ENCODE assay signal across 1 cellular context in the genomic region with DNA sequence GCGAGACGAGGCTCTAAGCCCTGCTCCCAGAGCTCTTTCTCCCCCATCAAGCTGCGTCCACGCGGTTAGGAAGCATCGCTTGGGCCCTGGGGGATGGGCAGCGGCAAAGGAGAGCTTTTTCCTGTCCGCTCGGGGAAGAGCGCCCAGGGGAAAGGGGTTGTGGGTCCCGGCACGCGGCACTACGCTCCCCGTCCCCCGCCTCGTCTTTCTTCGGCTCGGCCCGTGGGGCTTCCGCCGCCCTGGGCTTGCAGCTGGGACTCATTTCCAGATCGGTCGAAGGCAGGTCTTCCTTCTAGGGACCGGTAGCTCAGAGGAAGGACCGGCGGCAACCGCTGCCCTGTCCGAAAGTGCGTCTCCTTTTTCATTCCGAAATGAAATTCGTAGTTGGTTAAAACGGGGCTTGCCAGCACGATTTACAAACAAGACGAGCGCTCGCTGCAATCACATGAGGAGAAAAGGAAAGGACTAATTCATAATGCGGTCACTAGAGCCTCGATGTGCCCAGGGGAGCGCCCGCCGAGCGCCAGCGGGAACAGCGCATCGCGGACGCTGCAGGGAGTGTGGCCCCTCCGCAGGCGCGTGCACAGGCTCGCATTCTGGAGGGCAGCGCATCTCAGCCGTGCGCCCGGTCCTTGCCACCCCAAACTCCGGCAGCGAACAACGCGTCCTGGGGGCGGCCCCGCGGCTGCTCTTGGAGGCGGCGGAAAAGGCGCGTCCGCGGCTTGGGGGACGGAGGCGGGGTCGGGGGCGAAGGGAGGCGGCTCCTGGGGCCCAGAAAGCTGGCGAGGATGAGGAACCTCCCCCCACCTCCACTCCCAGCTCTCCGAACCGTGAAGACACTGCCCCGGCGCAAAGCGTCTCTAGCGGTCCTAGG.
A peak's percentile ranks its signal among the peaks of the same experiment; 100 is the strongest.
TF ChIP-seq lines count a peak whose summit lies in the region.

No MANE protein-coding gene starts in this region.

TF ChIP-seq in K562, 482 proteins besides CTCF, POLR2A, EP300 and RAD21 (continued from another document and continues in another):
- TF ChIP-seq, protein P1, sequence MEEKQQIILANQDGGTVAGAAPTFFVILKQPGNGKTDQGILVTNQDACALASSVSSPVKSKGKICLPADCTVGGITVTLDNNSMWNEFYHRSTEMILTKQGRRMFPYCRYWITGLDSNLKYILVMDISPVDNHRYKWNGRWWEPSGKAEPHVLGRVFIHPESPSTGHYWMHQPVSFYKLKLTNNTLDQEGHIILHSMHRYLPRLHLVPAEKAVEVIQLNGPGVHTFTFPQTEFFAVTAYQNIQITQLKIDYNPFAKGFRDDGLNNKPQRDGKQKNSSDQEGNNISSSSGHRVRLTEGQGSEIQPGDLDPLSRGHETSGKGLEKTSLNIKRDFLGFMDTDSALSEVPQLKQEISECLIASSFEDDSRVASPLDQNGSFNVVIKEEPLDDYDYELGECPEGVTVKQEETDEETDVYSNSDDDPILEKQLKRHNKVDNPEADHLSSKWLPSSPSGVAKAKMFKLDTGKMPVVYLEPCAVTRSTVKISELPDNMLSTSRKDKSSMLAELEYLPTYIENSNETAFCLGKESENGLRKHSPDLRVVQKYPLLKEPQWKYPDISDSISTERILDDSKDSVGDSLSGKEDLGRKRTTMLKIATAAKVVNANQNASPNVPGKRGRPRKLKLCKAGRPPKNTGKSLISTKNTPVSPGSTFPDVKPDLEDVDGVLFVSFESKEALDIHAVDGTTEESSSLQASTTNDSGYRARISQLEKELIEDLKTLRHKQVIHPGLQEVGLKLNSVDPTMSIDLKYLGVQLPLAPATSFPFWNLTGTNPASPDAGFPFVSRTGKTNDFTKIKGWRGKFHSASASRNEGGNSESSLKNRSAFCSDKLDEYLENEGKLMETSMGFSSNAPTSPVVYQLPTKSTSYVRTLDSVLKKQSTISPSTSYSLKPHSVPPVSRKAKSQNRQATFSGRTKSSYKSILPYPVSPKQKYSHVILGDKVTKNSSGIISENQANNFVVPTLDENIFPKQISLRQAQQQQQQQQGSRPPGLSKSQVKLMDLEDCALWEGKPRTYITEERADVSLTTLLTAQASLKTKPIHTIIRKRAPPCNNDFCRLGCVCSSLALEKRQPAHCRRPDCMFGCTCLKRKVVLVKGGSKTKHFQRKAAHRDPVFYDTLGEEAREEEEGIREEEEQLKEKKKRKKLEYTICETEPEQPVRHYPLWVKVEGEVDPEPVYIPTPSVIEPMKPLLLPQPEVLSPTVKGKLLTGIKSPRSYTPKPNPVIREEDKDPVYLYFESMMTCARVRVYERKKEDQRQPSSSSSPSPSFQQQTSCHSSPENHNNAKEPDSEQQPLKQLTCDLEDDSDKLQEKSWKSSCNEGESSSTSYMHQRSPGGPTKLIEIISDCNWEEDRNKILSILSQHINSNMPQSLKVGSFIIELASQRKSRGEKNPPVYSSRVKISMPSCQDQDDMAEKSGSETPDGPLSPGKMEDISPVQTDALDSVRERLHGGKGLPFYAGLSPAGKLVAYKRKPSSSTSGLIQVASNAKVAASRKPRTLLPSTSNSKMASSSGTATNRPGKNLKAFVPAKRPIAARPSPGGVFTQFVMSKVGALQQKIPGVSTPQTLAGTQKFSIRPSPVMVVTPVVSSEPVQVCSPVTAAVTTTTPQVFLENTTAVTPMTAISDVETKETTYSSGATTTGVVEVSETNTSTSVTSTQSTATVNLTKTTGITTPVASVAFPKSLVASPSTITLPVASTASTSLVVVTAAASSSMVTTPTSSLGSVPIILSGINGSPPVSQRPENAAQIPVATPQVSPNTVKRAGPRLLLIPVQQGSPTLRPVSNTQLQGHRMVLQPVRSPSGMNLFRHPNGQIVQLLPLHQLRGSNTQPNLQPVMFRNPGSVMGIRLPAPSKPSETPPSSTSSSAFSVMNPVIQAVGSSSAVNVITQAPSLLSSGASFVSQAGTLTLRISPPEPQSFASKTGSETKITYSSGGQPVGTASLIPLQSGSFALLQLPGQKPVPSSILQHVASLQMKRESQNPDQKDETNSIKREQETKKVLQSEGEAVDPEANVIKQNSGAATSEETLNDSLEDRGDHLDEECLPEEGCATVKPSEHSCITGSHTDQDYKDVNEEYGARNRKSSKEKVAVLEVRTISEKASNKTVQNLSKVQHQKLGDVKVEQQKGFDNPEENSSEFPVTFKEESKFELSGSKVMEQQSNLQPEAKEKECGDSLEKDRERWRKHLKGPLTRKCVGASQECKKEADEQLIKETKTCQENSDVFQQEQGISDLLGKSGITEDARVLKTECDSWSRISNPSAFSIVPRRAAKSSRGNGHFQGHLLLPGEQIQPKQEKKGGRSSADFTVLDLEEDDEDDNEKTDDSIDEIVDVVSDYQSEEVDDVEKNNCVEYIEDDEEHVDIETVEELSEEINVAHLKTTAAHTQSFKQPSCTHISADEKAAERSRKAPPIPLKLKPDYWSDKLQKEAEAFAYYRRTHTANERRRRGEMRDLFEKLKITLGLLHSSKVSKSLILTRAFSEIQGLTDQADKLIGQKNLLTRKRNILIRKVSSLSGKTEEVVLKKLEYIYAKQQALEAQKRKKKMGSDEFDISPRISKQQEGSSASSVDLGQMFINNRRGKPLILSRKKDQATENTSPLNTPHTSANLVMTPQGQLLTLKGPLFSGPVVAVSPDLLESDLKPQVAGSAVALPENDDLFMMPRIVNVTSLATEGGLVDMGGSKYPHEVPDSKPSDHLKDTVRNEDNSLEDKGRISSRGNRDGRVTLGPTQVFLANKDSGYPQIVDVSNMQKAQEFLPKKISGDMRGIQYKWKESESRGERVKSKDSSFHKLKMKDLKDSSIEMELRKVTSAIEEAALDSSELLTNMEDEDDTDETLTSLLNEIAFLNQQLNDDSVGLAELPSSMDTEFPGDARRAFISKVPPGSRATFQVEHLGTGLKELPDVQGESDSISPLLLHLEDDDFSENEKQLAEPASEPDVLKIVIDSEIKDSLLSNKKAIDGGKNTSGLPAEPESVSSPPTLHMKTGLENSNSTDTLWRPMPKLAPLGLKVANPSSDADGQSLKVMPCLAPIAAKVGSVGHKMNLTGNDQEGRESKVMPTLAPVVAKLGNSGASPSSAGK (IDR thresholded peaks at IDR 0.05) = peak; percentile 89
- TF ChIP-seq ETV1 (tag; conservative IDR thresholded peaks at IDR 0.05; ENCODE audit: low read depth) (no peak), EP400 (IDR thresholded peaks at IDR 0.05) (peak; percentile 40; the same call in 1 of the 2 replicates), ILF3 (IDR thresholded peaks at IDR 0.05; ENCODE audit: borderline replicate concordance) (no peak), NONO (IDR thresholded peaks at IDR 0.05; ENCODE audit: low read depth in 2 of 2, low read length in 1 of 2) (no peak), DPF2 (IDR thresholded peaks at IDR 0.05) (no peak), HNRNPUL1 (IDR thresholded peaks at IDR 0.05; ENCODE audit: low read length) (no peak), ZNF133 (CRISPR knock-in tag; IDR thresholded peaks at IDR 0.05) (no peak), JUNB (CRISPR knock-in tag; conservative IDR thresholded peaks at IDR 0.05) (no peak), CBX3 (IDR thresholded peaks at IDR 0.05; ENCODE audit: borderline replicate concordance in 1 of 2, low read length in 2 of 2) (peak in 1 of 2 experiments; percentile 58; a peak in 1 of 3 replicates), HSF4 (CRISPR knock-in tag; IDR thresholded peaks at IDR 0.05; ENCODE audit: borderline replicate concordance) (no peak), RBM15 (IDR thresholded peaks at IDR 0.05; ENCODE audit: insufficient read depth, low read length) (no peak), RB1 (IDR thresholded peaks at IDR 0.05; ENCODE audit: low read depth) (peak; percentile 71; the same call in 1 of the 2 replicates), MECOM (CRISPR knock-in tag; IDR thresholded peaks at IDR 0.05) (no peak), RBM39 (optimal IDR thresholded peaks at IDR 0.05; ENCODE audit: low read depth, low read length) (no peak), STAG1 (CRISPR knock-in tag; IDR thresholded peaks at IDR 0.05; ENCODE audit: borderline replicate concordance) (no peak), ZNF354B (CRISPR knock-in tag; IDR thresholded peaks at IDR 0.05) (no peak), BMI1 (IDR thresholded peaks at IDR 0.05; ENCODE audit: low read length) (no peak), CHD2 (IDR thresholded peaks at IDR 0.05; ENCODE audit: low read depth, low read length) (0 out of 2 replicates have a peak, but pooled peaks have one; percentile 11), NFATC3 (IDR thresholded peaks at IDR 0.05) (no peak), ZNF57 (CRISPR knock-in tag; IDR thresholded peaks at IDR 0.05) (no peak), L3MBTL2 (IDR thresholded peaks at IDR 0.05) (peak; percentile 90), KLF10 (CRISPR knock-in tag; IDR thresholded peaks at IDR 0.05) (no peak)
- TF ChIP-seq, protein P2, sequence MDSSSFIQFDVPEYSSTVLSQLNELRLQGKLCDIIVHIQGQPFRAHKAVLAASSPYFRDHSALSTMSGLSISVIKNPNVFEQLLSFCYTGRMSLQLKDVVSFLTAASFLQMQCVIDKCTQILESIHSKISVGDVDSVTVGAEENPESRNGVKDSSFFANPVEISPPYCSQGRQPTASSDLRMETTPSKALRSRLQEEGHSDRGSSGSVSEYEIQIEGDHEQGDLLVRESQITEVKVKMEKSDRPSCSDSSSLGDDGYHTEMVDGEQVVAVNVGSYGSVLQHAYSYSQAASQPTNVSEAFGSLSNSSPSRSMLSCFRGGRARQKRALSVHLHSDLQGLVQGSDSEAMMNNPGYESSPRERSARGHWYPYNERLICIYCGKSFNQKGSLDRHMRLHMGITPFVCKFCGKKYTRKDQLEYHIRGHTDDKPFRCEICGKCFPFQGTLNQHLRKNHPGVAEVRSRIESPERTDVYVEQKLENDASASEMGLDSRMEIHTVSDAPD (CRISPR knock-in tag; IDR thresholded peaks at IDR 0.05) = no peak
- TF ChIP-seq, protein P3, sequence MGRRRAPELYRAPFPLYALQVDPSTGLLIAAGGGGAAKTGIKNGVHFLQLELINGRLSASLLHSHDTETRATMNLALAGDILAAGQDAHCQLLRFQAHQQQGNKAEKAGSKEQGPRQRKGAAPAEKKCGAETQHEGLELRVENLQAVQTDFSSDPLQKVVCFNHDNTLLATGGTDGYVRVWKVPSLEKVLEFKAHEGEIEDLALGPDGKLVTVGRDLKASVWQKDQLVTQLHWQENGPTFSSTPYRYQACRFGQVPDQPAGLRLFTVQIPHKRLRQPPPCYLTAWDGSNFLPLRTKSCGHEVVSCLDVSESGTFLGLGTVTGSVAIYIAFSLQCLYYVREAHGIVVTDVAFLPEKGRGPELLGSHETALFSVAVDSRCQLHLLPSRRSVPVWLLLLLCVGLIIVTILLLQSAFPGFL (CRISPR knock-in tag; IDR thresholded peaks at IDR 0.05) = no peak
- TF ChIP-seq, protein P4, sequence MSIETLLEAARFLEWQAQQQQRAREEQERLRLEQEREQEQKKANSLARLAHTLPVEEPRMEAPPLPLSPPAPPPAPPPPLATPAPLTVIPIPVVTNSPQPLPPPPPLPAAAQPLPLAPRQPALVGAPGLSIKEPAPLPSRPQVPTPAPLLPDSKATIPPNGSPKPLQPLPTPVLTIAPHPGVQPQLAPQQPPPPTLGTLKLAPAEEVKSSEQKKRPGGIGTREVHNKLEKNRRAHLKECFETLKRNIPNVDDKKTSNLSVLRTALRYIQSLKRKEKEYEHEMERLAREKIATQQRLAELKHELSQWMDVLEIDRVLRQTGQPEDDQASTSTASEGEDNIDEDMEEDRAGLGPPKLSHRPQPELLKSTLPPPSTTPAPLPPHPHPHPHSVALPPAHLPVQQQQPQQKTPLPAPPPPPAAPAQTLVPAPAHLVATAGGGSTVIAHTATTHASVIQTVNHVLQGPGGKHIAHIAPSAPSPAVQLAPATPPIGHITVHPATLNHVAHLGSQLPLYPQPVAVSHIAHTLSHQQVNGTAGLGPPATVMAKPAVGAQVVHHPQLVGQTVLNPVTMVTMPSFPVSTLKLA (conservative IDR thresholded peaks at IDR 0.05) = peak in 1 of 2 experiments; percentile 24; a peak in 1 of 4 replicates
- TF ChIP-seq, protein P5, sequence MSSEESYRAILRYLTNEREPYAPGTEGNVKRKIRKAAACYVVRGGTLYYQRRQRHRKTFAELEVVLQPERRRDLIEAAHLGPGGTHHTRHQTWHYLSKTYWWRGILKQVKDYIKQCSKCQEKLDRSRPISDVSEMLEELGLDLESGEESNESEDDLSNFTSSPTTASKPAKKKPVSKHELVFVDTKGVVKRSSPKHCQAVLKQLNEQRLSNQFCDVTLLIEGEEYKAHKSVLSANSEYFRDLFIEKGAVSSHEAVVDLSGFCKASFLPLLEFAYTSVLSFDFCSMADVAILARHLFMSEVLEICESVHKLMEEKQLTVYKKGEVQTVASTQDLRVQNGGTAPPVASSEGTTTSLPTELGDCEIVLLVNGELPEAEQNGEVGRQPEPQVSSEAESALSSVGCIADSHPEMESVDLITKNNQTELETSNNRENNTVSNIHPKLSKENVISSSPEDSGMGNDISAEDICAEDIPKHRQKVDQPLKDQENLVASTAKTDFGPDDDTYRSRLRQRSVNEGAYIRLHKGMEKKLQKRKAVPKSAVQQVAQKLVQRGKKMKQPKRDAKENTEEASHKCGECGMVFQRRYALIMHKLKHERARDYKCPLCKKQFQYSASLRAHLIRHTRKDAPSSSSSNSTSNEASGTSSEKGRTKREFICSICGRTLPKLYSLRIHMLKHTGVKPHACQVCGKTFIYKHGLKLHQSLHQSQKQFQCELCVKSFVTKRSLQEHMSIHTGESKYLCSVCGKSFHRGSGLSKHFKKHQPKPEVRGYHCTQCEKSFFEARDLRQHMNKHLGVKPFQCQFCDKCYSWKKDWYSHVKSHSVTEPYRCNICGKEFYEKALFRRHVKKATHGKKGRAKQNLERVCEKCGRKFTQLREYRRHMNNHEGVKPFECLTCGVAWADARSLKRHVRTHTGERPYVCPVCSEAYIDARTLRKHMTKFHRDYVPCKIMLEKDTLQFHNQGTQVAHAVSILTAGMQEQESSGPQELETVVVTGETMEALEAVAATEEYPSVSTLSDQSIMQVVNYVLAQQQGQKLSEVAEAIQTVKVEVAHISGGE (CRISPR knock-in tag; IDR thresholded peaks at IDR 0.05) = no peak
- TF ChIP-seq, protein P6, sequence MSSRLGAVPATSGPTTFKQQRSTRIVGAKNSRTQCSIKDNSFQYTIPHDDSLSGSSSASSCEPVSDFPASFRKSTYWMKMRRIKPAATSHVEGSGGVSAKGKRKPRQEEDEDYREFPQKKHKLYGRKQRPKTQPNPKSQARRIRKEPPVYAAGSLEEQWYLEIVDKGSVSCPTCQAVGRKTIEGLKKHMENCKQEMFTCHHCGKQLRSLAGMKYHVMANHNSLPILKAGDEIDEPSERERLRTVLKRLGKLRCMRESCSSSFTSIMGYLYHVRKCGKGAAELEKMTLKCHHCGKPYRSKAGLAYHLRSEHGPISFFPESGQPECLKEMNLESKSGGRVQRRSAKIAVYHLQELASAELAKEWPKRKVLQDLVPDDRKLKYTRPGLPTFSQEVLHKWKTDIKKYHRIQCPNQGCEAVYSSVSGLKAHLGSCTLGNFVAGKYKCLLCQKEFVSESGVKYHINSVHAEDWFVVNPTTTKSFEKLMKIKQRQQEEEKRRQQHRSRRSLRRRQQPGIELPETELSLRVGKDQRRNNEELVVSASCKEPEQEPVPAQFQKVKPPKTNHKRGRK (tag; IDR thresholded peaks at IDR 0.05) = no peak
- TF ChIP-seq, protein P7, sequence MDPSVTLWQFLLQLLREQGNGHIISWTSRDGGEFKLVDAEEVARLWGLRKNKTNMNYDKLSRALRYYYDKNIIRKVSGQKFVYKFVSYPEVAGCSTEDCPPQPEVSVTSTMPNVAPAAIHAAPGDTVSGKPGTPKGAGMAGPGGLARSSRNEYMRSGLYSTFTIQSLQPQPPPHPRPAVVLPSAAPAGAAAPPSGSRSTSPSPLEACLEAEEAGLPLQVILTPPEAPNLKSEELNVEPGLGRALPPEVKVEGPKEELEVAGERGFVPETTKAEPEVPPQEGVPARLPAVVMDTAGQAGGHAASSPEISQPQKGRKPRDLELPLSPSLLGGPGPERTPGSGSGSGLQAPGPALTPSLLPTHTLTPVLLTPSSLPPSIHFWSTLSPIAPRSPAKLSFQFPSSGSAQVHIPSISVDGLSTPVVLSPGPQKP (CRISPR knock-in tag; IDR thresholded peaks at IDR 0.05) = no peak
